ENCODE assay signal across 19 cellular contexts in genomic region chr5:174301848-174302625, GRCh38.
DNase-seq lines count a peak whose midpoint lies in the region; ATAC-seq and TF ChIP-seq lines count a peak whose summit lies in the region.
"Had no signal": no experiment of that assay in that cellular context is flagged by ENCODE, and none has a peak within 500 bp of the region (broad histone marks: within the 10 kb centered on the region; RNA-seq: fewer than 3 reads in every experiment).

No MANE protein-coding gene starts in this region.

- no peaks in the 10 kb centered on the region for H3K9me3 Mint-ChIP-seq in osteocyte (ENCODE audit: unreplicated experiment)

- no peaks in the 10 kb centered on the region for H3K9me3 ChIP-seq in right atrium auricular region

- TF ChIP-seq CTCF in right atrium auricular region (IDR thresholded peaks at IDR 0.05) (no peak), coronary artery (IDR thresholded peaks at IDR 0.05) (no peak), osteocyte (IDR thresholded peaks at IDR 0.05) (no peak)

- H3K27me3 ChIP-seq in right atrium auricular region, result no peaks in the 10 kb centered on the region

- intact Hi-C loops in Right ventricle myocardium superior (cut with DNase I), result no loop called here

- no peak overlapping the region for H3K27ac Mint-ChIP-seq in osteocyte (ENCODE audit: unreplicated experiment)
- H3K27ac Mint-ChIP-seq: CD4-positive, CD25-positive, alpha-beta regulatory T cell; GM23338 had no signal

- H3K36me3 ChIP-seq in right atrium auricular region, result no peaks in the 10 kb centered on the region

- no peak overlapping the region for H3K4me3 ChIP-seq in right atrium auricular region
- no peak overlapping the region for H3K4me3 ChIP-seq in coronary artery
- H3K4me3 ChIP-seq: GM23338, PC-9 had no signal

- ATAC-seq in Right ventricle myocardium superior (ENCODE audit: poor library complexity) (no peak), GM21360 (IDR thresholded peaks at IDR 0.05; ENCODE audit: unreplicated experiment) (no peak)

- H3K27ac ChIP-seq in right atrium auricular region, result no peak overlapping the region
- no peak overlapping the region for H3K27ac ChIP-seq in coronary artery
- H3K27ac ChIP-seq: PC-9 had no signal

- H3K4me1 Mint-ChIP-seq in osteocyte (ENCODE audit: unreplicated experiment), result no peaks in the 10 kb centered on the region
- H3K4me1 Mint-ChIP-seq: CD4-positive, CD25-positive, alpha-beta regulatory T cell had no signal

- no peak overlapping the region for H3K4me3 Mint-ChIP-seq in osteocyte (ENCODE audit: unreplicated experiment)
- H3K4me3 Mint-ChIP-seq: CD4-positive, CD25-positive, alpha-beta regulatory T cell; GM23338 had no signal

- peaks cover 37% of the 10 kb centered on the region for H3K27me3 Mint-ChIP-seq in osteocyte (ENCODE audit: unreplicated experiment)

- DNase-seq in right atrium auricular region (ENCODE audit: low spot score) (peak; percentile 23), Right ventricle myocardium superior (no peak), coronary artery (ENCODE audit: low spot score) (peak; percentile 49), osteocyte (ENCODE audit: extremely low spot score, unreplicated experiment) (peak; percentile 71), iPS-NIHi11 (ENCODE audit: low spot score) (no peak), NCI-H82 treated with DMSO at 0.1 percent for 48 hours (lab: John Stamatoyannopoulos, UW; ENCODE audit: unreplicated experiment) (no peak)
- DNase-seq: CD4-positive, CD25-positive, alpha-beta regulatory T cell; DMS153; DND-41; HCEC 1CT; KBM-7; NCI-H2029; NCI-H446; NCI-H526; NCI-H82; PC-9; SHP77 had no signal

- peaks cover 0 to 11% of the 10 kb centered on the region in 2 donors for H3K4me1 ChIP-seq in right atrium auricular region

- H3K36me3 Mint-ChIP-seq in osteocyte (ENCODE audit: unreplicated experiment), result no peaks in the 10 kb centered on the region
- H3K36me3 Mint-ChIP-seq: CD4-positive, CD25-positive, alpha-beta regulatory T cell had no signal

Comparison
In these comparisons a context has a peak if more than half of its experiments do, and no peak if none do; other contexts are left out.
1. DNase-seq: peak in right atrium auricular region (single experiment), coronary artery (single experiment) and osteocyte (single experiment); none in Right ventricle myocardium superior (single experiment), iPS-NIHi11 (single experiment) and NCI-H82 treated with DMSO at 0.1 percent for 48 hours (single experiment).